Comparison of ENCODE assay signal across 8 cellular contexts in genomic region chr7:118183586-118184391, GRCh38. TPM values are rescaled to one million over a fixed set of nuclear protein-coding genes. Genes with fewer than 3 reads are reported as not detected.
A peak's percentile ranks its signal among the peaks of the same experiment; 100 is the strongest.
DNase-seq lines count a peak whose midpoint lies in the region; ATAC-seq and TF ChIP-seq lines count a peak whose summit lies in the region.

LSM8 (plus strand) TSS chr7:118184164; CDS start chr7:118184224, 60 bp downstream.

- peaks cover 40% of the 10 kb centered on the region for H3K4me1 Mint-ChIP-seq in central memory CD8-positive, alpha-beta T cell

- peak within 1 kb of the TSS; percentile 99 for H3K27ac Mint-ChIP-seq in central memory CD8-positive, alpha-beta T cell (ENCODE audit: low read depth)

- H3K4me3 ChIP-seq in AG09309 (ENCODE audit: control insufficient read depth, low read depth, low read length) = peak within 1 kb of the TSS; percentile 60
- peak within 1 kb of the TSS; percentile 49 to 89 (median 70) for H3K4me3 ChIP-seq in spleen

- H3K36me3 Mint-ChIP-seq in central memory CD8-positive, alpha-beta T cell (ENCODE audit: insufficient read depth) = peaks cover 28% of the 10 kb centered on the region

- peak; percentile 97 for ATAC-seq in GM19025 (IDR thresholded peaks at IDR 0.05; ENCODE audit: low read depth, unreplicated experiment)
- peak; percentile 98 for ATAC-seq in HG03342 (IDR thresholded peaks at IDR 0.05; ENCODE audit: unreplicated experiment)
- ATAC-seq in central memory CD8-positive, alpha-beta T cell (replicated peaks; ENCODE audit: extremely low read depth, poor library complexity, severe bottlenecking) = peak; percentile 96

- TF ChIP-seq CTCF in AG09309 (IDR thresholded peaks at IDR 0.05; ENCODE audit: control insufficient read depth, insufficient read depth, low read depth, low read length, missing control alignments) (no peak), spleen (IDR thresholded peaks at IDR 0.05 in 8 of 11, conservative IDR thresholded peaks at IDR 0.05 in 3 of 11) (peak in 5 of 11 experiments; percentile 6 to 38 (median 20))

- DNase-seq in AG09309 (ENCODE audit: low read depth) (peak; percentile 94), NCI-H446 (lab: John Stamatoyannopoulos, UW) (peak; percentile 90 to 97), inferior parietal cortex (ENCODE audit: extremely low spot score) (peak; percentile 99), spleen (peak; percentile 99)
- peak; percentile 96 for DNase-seq in activated CD4-positive, CD25-positive, alpha-beta regulatory T cell treated with anti-CD3 and anti-CD28 coated beads, Interleukin-2, amount 50 U/mL, for 16 hours (ENCODE audit: low read depth, low spot score)
- peak; percentile 95 to 96 for DNase-seq in central memory CD8-positive, alpha-beta T cell (ENCODE audit: low spot score in 2 of 2)

- WGBS in spleen, 5 donors = 0 to 1% (median 0%) methylated on average over 40 to 64 of the region's 64 CpGs

- H3K27ac ChIP-seq in spleen = peak within 1 kb of the TSS; percentile 82 to 98 (median 96)

- no peaks in the 10 kb centered on the region for H3K27me3 Mint-ChIP-seq in central memory CD8-positive, alpha-beta T cell

- intact Hi-C loops in spleen (cut with DNase I; ENCODE audit: low total_unique reads) = no loop called here

- peak within 1 kb of the TSS; percentile 91 for H3K4me3 Mint-ChIP-seq in central memory CD8-positive, alpha-beta T cell

- peak; percentile 23 to 74 (median 41) for TF ChIP-seq POLR2A in spleen (IDR thresholded peaks at IDR 0.05)

- H3K9me3 Mint-ChIP-seq in central memory CD8-positive, alpha-beta T cell = no peaks in the 10 kb centered on the region

- H3K36me3 ChIP-seq in spleen = peaks cover 2 to 24% (median 14%) of the 10 kb centered on the region in 6 donors

- H3K27me3 ChIP-seq in spleen (replicated peaks in 1 of 7) = no peaks in the 10 kb centered on the region

- H3K9me3 ChIP-seq in spleen = no peaks in the 10 kb centered on the region

- peaks cover 15 to 56% (median 39%) of the 10 kb centered on the region in 6 donors for H3K4me1 ChIP-seq in spleen

RNA-seq across cellular contexts. Expression of gene LSM8, which starts in this region (rescaled TPM):
- total RNA-seq in spleen = 10 to 100 TPM; 31.2 to 59.6 (median 45.7) TPM
- 10 to 100 TPM; 44.2 to 47.1 (median 45.3) TPM for polyA plus RNA-seq in spleen

Comparison
In these comparisons a context has a peak if more than half of its experiments do, and no peak if none do; other contexts are left out.
1. Peak in every context shown above with its lines: DNase-seq, ATAC-seq, H3K4me3 ChIP-seq and H3K27ac ChIP-seq.